In the genomic region with DNA sequence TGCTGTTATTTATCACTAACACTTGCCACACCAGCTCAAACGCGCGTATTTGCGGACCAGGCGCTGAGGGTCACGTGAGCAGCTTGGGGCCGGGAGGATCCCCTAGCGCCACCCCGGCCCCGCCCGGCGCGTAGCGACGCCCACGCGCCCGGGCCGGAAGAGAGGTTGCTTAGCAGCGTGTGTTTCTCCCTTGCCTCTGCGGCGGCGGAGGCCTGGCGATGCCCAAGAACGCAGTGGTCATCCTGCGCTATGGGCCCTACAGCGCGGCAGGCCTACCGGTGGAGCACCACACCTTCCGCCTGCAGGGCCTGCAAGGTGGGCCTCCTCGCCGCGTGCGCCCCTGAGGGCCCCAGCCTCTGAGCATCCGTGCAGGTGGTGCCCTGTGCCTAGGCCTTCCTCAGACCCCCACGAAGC, we compare ENCODE assay signal across 8 cellular contexts. TPM values are rescaled to one million over a fixed set of nuclear protein-coding genes. Genes with fewer than 3 reads are reported as not detected.
A peak's percentile ranks its signal among the peaks of the same experiment; 100 is the strongest.
DNase-seq lines count a peak whose midpoint lies in the region; ATAC-seq and TF ChIP-seq lines count a peak whose summit lies in the region.

A gene with protein sequence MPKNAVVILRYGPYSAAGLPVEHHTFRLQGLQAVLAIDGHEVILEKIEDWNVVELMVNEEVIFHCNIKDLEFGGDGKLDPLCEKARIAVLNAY (plus strand): TSS at position 172 of the 414 bp plus-strand sequence. CDS start 47 bp downstream, at position 219.

- intact Hi-C loops in upper lobe of right lung (cut with DNase I): no loop called here

- H3K4me3 ChIP-seq in upper lobe of right lung: no peak within 1 kb of the TSS

- H3K4me1 ChIP-seq in upper lobe of right lung: no peaks in the 10 kb centered on the region

- H3K36me3 ChIP-seq in upper lobe of right lung: no peaks in the 10 kb centered on the region

- DNase-seq in ELF-1 (ENCODE audit: low read depth, low spot score): peak; percentile 83
- peak; percentile 5 for DNase-seq in NCI-H2081 treated with DMSO at 0.1 percent for 48 hours (lab: John Stamatoyannopoulos, UW)
- DNase-seq in cerebellar cortex (ENCODE audit: low spot score): peak; percentile 57
- DNase-seq in kidney glomerular epithelial cell (lab: John Stamatoyannopoulos, UW): peak; percentile 32
- DNase-seq in upper lobe of right lung: no peak
- no peak for DNase-seq in Kasumi-1 (lab: John Stamatoyannopoulos, UW)
- no peak for DNase-seq in central memory CD4-positive, alpha-beta T cell

- H3K27me3 ChIP-seq in upper lobe of right lung: peaks cover 31% of the 10 kb centered on the region

- peak; percentile 84 for ATAC-seq in upper lobe of right lung
- no peak for ATAC-seq in HG02973 (IDR thresholded peaks at IDR 0.05; ENCODE audit: unreplicated experiment)

- no peak within 1 kb of the TSS for H3K27ac ChIP-seq in upper lobe of right lung

- TF ChIP-seq CTCF in upper lobe of right lung (IDR thresholded peaks at IDR 0.05): no peak

- no peaks in the 10 kb centered on the region for H3K9me3 ChIP-seq in upper lobe of right lung

RNA-seq across cellular contexts. Expression of the gene that starts here (rescaled TPM):
- not detected for total RNA-seq in upper lobe of right lung

Comparison
In these comparisons a context has a peak if more than half of its experiments do, and no peak if none do; other contexts are left out.
1. Peak in ATAC-seq in upper lobe of right lung; RNA of the gene not detected or under 1 TPM.
2. DNase-seq: peak in ELF-1 (single experiment), NCI-H2081 treated with DMSO at 0.1 percent for 48 hours (single experiment), cerebellar cortex (single experiment) and kidney glomerular epithelial cell (single experiment); none in upper lobe of right lung (single experiment), Kasumi-1 (0 of 2) and central memory CD4-positive, alpha-beta T cell (single experiment).